ENCODE assay signal across 1 cellular context in the genomic region with DNA sequence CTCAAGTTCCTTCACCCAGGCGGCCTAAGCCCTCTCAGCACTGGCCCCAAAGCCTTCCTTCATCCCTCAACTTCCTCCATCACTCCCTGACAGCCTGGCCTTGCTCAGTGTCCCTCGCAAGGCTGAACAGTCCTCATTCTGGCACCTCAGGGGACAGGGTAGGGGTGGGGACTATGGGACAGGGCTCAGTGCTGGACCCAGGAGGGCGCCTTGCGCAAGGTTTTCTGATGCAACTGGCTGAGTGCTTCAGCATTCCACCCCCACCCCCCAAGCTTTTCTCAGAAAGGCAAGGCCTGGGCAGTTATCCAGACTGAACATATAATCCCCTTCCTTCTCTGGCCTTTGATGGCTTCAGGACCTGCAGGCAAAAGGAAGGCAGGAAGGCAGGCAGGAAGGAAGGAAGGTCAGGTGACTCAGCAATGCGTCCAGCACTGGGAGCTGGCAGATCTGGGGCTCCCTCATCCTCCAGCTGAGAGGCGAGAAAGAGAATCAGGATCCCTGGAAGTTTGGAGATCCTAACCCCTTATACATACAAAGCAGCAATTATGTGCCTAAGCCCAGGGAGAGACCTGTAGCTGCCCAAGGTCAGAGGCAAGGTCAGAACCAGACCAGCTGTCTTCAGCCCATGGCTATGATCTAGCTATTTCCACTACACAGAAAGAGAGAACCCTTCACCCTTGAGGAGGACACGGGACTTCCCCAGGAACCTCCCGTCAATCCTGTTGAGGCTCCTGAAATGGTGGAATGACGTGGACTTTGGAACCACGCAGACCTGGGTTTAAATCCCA.
TF ChIP-seq lines count a peak whose summit lies in the region.

No MANE protein-coding gene starts in this region.

TF ChIP-seq in HepG2, 621 proteins besides CTCF, POLR2A, EP300 and RAD21 (continued from another document and continues in another):
- TF ChIP-seq, protein P1, sequence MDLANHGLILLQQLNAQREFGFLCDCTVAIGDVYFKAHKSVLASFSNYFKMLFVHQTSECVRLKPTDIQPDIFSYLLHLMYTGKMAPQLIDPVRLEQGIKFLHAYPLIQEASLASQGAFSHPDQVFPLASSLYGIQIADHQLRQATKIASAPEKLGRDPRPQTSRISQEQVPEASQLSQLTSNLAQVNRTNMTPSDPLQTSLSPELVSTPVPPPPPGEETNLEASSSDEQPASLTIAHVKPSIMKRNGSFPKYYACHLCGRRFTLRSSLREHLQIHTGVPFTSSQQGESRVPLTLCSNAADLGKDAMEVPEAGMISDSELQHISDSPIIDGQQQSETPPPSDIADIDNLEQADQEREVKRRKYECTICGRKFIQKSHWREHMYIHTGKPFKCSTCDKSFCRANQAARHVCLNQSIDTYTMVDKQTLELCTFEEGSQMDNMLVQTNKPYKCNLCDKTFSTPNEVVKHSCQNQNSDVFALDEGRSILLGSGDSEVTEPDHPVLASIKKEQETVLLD (CRISPR knock-in tag; IDR thresholded peaks at IDR 0.05; ENCODE audit: low read depth) = peak; percentile 76
- TF ChIP-seq, protein P2, sequence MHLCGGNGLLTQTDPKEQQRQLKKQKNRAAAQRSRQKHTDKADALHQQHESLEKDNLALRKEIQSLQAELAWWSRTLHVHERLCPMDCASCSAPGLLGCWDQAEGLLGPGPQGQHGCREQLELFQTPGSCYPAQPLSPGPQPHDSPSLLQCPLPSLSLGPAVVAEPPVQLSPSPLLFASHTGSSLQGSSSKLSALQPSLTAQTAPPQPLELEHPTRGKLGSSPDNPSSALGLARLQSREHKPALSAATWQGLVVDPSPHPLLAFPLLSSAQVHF (CRISPR knock-in tag; IDR thresholded peaks at IDR 0.05) = no peak; the same call in 1 of the 2 replicates
- TF ChIP-seq, protein P3, sequence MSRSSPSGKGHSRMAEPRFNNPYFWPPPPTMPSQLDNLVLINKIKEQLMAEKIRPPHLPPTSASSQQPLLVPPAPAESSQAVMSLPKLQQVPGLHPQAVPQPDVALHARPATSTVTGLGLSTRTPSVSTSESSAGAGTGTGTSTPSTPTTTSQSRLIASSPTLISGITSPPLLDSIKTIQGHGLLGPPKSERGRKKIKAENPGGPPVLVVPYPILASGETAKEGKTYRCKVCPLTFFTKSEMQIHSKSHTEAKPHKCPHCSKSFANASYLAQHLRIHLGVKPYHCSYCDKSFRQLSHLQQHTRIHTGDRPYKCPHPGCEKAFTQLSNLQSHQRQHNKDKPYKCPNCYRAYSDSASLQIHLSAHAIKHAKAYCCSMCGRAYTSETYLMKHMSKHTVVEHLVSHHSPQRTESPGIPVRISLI (CRISPR knock-in tag; IDR thresholded peaks at IDR 0.05; ENCODE audit: borderline replicate concordance) = peak; percentile 91
- TF ChIP-seq JUN (CRISPR knock-in tag; IDR thresholded peaks at IDR 0.05) (peak; percentile 88), RCOR2 (CRISPR knock-in tag; IDR thresholded peaks at IDR 0.05) (peak; percentile 95), RXRA (CRISPR knock-in tag; IDR thresholded peaks at IDR 0.05) (peak; percentile 97), JUND (CRISPR knock-in tag; IDR thresholded peaks at IDR 0.05) (peak; percentile 85), ZNF124 (CRISPR knock-in tag; IDR thresholded peaks at IDR 0.05) (peak; percentile 99), SSRP1 (CRISPR knock-in tag; IDR thresholded peaks at IDR 0.05) (peak; percentile 98), RFX5 (IDR thresholded peaks at IDR 0.05; ENCODE audit: low read depth, low read length) (no peak), MYC (CRISPR knock-in tag; IDR thresholded peaks at IDR 0.05; ENCODE audit: borderline replicate concordance) (peak; percentile 89; the same call in 1 of the 2 replicates), THAP11 (CRISPR knock-in tag; IDR thresholded peaks at IDR 0.05) (peak; percentile 90), ZNF451 (CRISPR knock-in tag; IDR thresholded peaks at IDR 0.05) (peak; percentile 97), XRCC5 (optimal IDR thresholded peaks at IDR 0.05; ENCODE audit: low read length) (peak; percentile 93), ZNF577 (CRISPR knock-in tag; IDR thresholded peaks at IDR 0.05; ENCODE audit: borderline replicate concordance, low read depth) (0 out of 2 replicates have a peak, but pooled peaks have one; percentile 46), TBX2 (CRISPR knock-in tag; IDR thresholded peaks at IDR 0.05; ENCODE audit: borderline replicate concordance) (peak; percentile 98), ZNF790 (CRISPR knock-in tag; IDR thresholded peaks at IDR 0.05; ENCODE audit: borderline replicate concordance) (peak; percentile 93), SETDB1 (CRISPR knock-in tag; IDR thresholded peaks at IDR 0.05; ENCODE audit: borderline replicate concordance) (no peak), ZNF143 (CRISPR knock-in tag; IDR thresholded peaks at IDR 0.05) (no peak), HIVEP1 (CRISPR knock-in tag; IDR thresholded peaks at IDR 0.05) (peak; percentile 91), DR1 (CRISPR knock-in tag; IDR thresholded peaks at IDR 0.05) (peak; percentile 76), ISL2 (CRISPR knock-in tag; IDR thresholded peaks at IDR 0.05) (peak; percentile 93), MYNN (CRISPR knock-in tag; IDR thresholded peaks at IDR 0.05; ENCODE audit: low read depth) (no peak; the same call in 1 of the 2 replicates), ZNF292 (CRISPR knock-in tag; IDR thresholded peaks at IDR 0.05; ENCODE audit: borderline replicate concordance, low read depth) (peak; percentile 98), ZNF33B (CRISPR knock-in tag; IDR thresholded peaks at IDR 0.05) (peak; percentile 22; the same call in 1 of the 2 replicates), ZNF17 (CRISPR knock-in tag; IDR thresholded peaks at IDR 0.05) (no peak), TBL1XR1 (IDR thresholded peaks at IDR 0.05; ENCODE audit: borderline replicate concordance, low read length, partially characterized antibody) (no peak), POLR2G (IDR thresholded peaks at IDR 0.05; ENCODE audit: low read depth, low read length) (peak; percentile 92), MIER2 (CRISPR knock-in tag; IDR thresholded peaks at IDR 0.05) (peak; percentile 86), SAFB2 (CRISPR knock-in tag; IDR thresholded peaks at IDR 0.05; ENCODE audit: borderline replicate concordance, low read depth) (0 out of 2 replicates have a peak, but pooled peaks have one; percentile 71), MZF1 (CRISPR knock-in tag; IDR thresholded peaks at IDR 0.05; ENCODE audit: borderline replicate concordance) (no peak)
- TF ChIP-seq, protein P4, sequence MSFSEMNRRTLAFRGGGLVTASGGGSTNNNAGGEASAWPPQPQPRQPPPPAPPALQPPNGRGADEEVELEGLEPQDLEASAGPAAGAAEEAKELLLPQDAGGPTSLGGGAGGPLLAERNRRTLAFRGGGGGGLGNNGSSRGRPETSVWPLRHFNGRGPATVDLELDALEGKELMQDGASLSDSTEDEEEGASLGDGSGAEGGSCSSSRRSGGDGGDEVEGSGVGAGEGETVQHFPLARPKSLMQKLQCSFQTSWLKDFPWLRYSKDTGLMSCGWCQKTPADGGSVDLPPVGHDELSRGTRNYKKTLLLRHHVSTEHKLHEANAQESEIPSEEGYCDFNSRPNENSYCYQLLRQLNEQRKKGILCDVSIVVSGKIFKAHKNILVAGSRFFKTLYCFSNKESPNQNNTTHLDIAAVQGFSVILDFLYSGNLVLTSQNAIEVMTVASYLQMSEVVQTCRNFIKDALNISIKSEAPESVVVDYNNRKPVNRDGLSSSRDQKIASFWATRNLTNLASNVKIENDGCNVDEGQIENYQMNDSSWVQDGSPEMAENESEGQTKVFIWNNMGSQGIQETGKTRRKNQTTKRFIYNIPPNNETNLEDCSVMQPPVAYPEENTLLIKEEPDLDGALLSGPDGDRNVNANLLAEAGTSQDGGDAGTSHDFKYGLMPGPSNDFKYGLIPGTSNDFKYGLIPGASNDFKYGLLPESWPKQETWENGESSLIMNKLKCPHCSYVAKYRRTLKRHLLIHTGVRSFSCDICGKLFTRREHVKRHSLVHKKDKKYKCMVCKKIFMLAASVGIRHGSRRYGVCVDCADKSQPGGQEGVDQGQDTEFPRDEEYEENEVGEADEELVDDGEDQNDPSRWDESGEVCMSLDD (CRISPR knock-in tag; IDR thresholded peaks at IDR 0.05; ENCODE audit: borderline replicate concordance) = no peak; the same call in 1 of the 2 replicates
- TF ChIP-seq, protein P5, sequence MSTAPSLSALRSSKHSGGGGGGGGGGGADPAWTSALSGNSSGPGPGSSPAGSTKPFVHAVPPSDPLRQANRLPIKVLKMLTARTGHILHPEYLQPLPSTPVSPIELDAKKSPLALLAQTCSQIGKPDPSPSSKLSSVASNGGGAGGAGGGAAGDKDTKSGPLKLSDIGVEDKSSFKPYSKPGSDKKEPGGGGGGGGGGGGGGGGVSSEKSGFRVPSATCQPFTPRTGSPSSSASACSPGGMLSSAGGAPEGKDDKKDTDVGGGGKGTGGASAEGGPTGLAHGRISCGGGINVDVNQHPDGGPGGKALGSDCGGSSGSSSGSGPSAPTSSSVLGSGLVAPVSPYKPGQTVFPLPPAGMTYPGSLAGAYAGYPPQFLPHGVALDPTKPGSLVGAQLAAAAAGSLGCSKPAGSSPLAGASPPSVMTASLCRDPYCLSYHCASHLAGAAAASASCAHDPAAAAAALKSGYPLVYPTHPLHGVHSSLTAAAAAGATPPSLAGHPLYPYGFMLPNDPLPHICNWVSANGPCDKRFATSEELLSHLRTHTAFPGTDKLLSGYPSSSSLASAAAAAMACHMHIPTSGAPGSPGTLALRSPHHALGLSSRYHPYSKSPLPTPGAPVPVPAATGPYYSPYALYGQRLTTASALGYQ (CRISPR knock-in tag; IDR thresholded peaks at IDR 0.05) = peak; percentile 73; the same call in 1 of the 2 replicates
- TF ChIP-seq, protein P6, sequence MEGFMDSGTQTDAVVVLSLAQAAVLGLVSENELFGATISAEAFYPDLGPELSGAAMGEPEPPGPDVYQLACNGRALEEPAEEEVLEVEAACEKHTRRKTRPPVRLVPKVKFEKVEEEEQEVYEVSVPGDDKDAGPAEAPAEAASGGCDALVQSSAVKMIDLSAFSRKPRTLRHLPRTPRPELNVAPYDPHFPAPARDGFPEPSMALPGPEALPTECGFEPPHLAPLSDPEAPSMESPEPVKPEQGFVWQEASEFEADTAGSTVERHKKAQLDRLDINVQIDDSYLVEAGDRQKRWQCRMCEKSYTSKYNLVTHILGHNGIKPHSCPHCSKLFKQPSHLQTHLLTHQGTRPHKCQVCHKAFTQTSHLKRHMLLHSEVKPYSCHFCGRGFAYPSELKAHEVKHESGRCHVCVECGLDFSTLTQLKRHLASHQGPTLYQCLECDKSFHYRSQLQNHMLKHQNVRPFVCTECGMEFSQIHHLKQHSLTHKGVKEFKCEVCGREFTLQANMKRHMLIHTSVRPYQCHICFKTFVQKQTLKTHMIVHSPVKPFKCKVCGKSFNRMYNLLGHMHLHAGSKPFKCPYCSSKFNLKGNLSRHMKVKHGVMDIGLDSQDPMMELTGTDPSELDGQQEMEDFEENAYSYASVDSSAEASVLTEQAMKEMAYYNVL (CRISPR knock-in tag; IDR thresholded peaks at IDR 0.05; ENCODE audit: borderline replicate concordance) = peak; percentile 97
- TF ChIP-seq, protein P7, sequence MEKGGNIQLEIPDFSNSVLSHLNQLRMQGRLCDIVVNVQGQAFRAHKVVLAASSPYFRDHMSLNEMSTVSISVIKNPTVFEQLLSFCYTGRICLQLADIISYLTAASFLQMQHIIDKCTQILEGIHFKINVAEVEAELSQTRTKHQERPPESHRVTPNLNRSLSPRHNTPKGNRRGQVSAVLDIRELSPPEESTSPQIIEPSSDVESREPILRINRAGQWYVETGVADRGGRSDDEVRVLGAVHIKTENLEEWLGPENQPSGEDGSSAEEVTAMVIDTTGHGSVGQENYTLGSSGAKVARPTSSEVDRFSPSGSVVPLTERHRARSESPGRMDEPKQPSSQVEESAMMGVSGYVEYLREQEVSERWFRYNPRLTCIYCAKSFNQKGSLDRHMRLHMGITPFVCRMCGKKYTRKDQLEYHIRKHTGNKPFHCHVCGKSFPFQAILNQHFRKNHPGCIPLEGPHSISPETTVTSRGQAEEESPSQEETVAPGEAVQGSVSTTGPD (CRISPR knock-in tag; IDR thresholded peaks at IDR 0.05) = no peak
- TF ChIP-seq, protein P8, sequence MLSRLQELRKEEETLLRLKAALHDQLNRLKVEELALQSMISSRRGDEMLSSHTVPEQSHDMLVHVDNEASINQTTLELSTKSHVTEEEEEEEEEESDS (CRISPR knock-in tag; IDR thresholded peaks at IDR 0.05; ENCODE audit: borderline replicate concordance) = no peak
- TF ChIP-seq, protein P9, sequence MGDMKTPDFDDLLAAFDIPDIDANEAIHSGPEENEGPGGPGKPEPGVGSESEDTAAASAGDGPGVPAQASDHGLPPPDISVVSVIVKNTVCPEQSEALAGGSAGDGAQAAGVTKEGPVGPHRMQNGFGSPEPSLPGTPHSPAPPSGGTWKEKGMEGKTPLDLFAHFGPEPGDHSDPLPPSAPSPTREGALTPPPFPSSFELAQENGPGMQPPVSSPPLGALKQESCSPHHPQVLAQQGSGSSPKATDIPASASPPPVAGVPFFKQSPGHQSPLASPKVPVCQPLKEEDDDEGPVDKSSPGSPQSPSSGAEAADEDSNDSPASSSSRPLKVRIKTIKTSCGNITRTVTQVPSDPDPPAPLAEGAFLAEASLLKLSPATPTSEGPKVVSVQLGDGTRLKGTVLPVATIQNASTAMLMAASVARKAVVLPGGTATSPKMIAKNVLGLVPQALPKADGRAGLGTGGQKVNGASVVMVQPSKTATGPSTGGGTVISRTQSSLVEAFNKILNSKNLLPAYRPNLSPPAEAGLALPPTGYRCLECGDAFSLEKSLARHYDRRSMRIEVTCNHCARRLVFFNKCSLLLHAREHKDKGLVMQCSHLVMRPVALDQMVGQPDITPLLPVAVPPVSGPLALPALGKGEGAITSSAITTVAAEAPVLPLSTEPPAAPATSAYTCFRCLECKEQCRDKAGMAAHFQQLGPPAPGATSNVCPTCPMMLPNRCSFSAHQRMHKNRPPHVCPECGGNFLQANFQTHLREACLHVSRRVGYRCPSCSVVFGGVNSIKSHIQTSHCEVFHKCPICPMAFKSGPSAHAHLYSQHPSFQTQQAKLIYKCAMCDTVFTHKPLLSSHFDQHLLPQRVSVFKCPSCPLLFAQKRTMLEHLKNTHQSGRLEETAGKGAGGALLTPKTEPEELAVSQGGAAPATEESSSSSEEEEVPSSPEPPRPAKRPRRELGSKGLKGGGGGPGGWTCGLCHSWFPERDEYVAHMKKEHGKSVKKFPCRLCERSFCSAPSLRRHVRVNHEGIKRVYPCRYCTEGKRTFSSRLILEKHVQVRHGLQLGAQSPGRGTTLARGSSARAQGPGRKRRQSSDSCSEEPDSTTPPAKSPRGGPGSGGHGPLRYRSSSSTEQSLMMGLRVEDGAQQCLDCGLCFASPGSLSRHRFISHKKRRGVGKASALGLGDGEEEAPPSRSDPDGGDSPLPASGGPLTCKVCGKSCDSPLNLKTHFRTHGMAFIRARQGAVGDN (CRISPR knock-in tag; IDR thresholded peaks at IDR 0.05) = peak; percentile 96
- TF ChIP-seq, protein P10, sequence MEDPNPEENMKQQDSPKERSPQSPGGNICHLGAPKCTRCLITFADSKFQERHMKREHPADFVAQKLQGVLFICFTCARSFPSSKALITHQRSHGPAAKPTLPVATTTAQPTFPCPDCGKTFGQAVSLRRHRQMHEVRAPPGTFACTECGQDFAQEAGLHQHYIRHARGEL (CRISPR knock-in tag; IDR thresholded peaks at IDR 0.05) = no peak
- TF ChIP-seq, protein P11, sequence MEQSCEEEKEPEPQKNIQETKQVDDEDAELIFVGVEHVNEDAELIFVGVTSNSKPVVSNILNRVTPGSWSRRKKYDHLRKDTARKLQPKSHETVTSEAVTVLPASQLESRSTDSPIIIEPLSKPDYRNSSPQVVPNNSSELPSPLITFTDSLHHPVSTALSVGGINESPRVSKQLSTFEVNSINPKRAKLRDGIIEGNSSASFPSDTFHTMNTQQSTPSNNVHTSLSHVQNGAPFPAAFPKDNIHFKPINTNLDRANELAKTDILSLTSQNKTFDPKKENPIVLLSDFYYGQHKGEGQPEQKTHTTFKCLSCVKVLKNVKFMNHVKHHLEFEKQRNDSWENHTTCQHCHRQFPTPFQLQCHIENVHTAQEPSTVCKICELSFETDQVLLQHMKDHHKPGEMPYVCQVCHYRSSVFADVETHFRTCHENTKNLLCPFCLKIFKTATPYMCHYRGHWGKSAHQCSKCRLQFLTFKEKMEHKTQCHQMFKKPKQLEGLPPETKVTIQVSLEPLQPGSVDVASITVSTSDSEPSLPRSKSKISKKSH (CRISPR knock-in tag; IDR thresholded peaks at IDR 0.05; ENCODE audit: borderline replicate concordance) = peak; percentile 81; the same call in 1 of the 2 replicates
